In the genomic region with DNA sequence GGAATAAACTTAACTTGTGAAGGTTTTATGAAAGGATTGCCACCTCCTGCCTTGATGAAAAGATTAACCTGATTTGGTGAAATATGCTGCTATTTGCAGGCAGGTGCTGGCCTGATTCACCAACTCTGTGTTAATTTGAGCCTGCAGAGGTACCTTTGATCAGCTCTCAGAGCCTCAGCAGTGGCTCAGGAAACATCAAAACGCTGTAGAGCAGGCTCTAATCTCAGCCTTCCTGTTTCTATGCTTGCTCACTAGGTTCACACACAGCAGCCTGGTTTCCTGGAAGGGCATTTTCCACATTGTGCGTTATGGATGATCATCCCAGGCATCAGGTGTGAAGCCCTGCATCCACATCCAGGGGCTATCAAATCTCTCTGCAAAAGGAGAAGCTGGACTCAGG, we compare ENCODE assay signal across 3 cellular contexts.
A peak's percentile ranks its signal among the peaks of the same experiment; 100 is the strongest.
TF ChIP-seq lines count a peak whose summit lies in the region.

No MANE protein-coding gene starts in this region.

TF ChIP-seq in A549, 52 proteins besides CTCF, POLR2A, EP300 and RAD21:
- TF ChIP-seq FOSL2 (IDR thresholded peaks at IDR 0.05) (no peak), FOSL2 (CRISPR knock-in tag; IDR thresholded peaks at IDR 0.05) (no peak), CBX2 (IDR thresholded peaks at IDR 0.05; ENCODE audit: borderline replicate concordance, low read depth) (no peak), TFCP2L1 (CRISPR knock-in tag; IDR thresholded peaks at IDR 0.05) (no peak), EHMT2 (IDR thresholded peaks at IDR 0.05; ENCODE audit: low read depth) (no peak), TP53 (CRISPR knock-in tag; IDR thresholded peaks at IDR 0.05) (no peak), FOSB (CRISPR knock-in tag; IDR thresholded peaks at IDR 0.05) (no peak), HOXA7 (CRISPR knock-in tag; IDR thresholded peaks at IDR 0.05) (no peak)
- TF ChIP-seq, protein P1, sequence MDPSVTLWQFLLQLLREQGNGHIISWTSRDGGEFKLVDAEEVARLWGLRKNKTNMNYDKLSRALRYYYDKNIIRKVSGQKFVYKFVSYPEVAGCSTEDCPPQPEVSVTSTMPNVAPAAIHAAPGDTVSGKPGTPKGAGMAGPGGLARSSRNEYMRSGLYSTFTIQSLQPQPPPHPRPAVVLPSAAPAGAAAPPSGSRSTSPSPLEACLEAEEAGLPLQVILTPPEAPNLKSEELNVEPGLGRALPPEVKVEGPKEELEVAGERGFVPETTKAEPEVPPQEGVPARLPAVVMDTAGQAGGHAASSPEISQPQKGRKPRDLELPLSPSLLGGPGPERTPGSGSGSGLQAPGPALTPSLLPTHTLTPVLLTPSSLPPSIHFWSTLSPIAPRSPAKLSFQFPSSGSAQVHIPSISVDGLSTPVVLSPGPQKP (IDR thresholded peaks at IDR 0.05; ENCODE audit: low read depth, low read length), result no peak
- TF ChIP-seq, protein P2, sequence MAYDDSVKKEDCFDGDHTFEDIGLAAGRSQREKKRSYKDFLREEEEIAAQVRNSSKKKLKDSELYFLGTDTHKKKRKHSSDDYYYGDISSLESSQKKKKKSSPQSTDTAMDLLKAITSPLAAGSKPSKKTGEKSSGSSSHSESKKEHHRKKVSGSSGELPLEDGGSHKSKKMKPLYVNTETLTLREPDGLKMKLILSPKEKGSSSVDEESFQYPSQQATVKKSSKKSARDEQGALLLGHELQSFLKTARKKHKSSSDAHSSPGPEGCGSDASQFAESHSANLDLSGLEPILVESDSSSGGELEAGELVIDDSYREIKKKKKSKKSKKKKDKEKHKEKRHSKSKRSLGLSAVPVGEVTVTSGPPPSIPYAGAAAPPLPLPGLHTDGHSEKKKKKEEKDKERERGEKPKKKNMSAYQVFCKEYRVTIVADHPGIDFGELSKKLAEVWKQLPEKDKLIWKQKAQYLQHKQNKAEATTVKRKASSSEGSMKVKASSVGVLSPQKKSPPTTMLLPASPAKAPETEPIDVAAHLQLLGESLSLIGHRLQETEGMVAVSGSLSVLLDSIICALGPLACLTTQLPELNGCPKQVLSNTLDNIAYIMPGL (CRISPR knock-in tag; IDR thresholded peaks at IDR 0.05; ENCODE audit: borderline replicate concordance), result no peak
- TF ChIP-seq, protein P3, sequence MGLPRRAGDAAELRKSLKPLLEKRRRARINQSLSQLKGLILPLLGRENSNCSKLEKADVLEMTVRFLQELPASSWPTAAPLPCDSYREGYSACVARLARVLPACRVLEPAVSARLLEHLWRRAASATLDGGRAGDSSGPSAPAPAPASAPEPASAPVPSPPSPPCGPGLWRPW (IDR thresholded peaks at IDR 0.05), result no peak

TF ChIP-seq in GM23338, 12 proteins besides CTCF, POLR2A, EP300 and RAD21:
- no peak for TF ChIP-seq REST (IDR thresholded peaks at IDR 0.05; ENCODE audit: unreplicated experiment)
- no peak for TF ChIP-seq POLR2AphosphoS5 (IDR thresholded peaks at IDR 0.05; ENCODE audit: low read depth)
- TF ChIP-seq JUNB (IDR thresholded peaks at IDR 0.05; ENCODE audit: unreplicated experiment), result no peak
- no peak for TF ChIP-seq ZNF114 (CRISPR knock-in tag; IDR thresholded peaks at IDR 0.05)
- TF ChIP-seq EZH2phosphoT487 (IDR thresholded peaks at IDR 0.05; ENCODE audit: unreplicated experiment), result no peak
- TF ChIP-seq EZH2 (IDR thresholded peaks at IDR 0.05; ENCODE audit: low read depth, unreplicated experiment), result no peak
- TF ChIP-seq NANOG (IDR thresholded peaks at IDR 0.05; ENCODE audit: borderline replicate concordance), result peak; percentile 71; the same call in 1 of the 2 replicates
- TF ChIP-seq, protein P4, sequence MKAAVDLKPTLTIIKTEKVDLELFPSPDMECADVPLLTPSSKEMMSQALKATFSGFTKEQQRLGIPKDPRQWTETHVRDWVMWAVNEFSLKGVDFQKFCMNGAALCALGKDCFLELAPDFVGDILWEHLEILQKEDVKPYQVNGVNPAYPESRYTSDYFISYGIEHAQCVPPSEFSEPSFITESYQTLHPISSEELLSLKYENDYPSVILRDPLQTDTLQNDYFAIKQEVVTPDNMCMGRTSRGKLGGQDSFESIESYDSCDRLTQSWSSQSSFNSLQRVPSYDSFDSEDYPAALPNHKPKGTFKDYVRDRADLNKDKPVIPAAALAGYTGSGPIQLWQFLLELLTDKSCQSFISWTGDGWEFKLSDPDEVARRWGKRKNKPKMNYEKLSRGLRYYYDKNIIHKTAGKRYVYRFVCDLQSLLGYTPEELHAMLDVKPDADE (IDR thresholded peaks at IDR 0.05), result no peak

TF ChIP-seq in HepG2, 621 proteins besides CTCF, POLR2A, EP300 and RAD21:
- TF ChIP-seq YEATS2 (CRISPR knock-in tag; IDR thresholded peaks at IDR 0.05; ENCODE audit: borderline replicate concordance), result no peak
- no peak for TF ChIP-seq DNMT3B (CRISPR knock-in tag; conservative IDR thresholded peaks at IDR 0.05)
- TF ChIP-seq ZSCAN29 (CRISPR knock-in tag; conservative IDR thresholded peaks at IDR 0.05), result no peak
- TF ChIP-seq FOXM1 (CRISPR knock-in tag; IDR thresholded peaks at IDR 0.05), result no peak
